Comparison of ENCODE assay signal across 9 cellular contexts in genomic region chr2:84904151-84904550, GRCh38. TPM values are rescaled to one million over a fixed set of nuclear protein-coding genes. Genes with fewer than 3 reads are reported as not detected.
DNase-seq lines count a peak whose midpoint lies in the region; ATAC-seq, FAIRE-seq and TF ChIP-seq lines count a peak whose summit lies in the region.
"Had no signal": no experiment of that assay in that cellular context is flagged by ENCODE, and none has a peak within 500 bp of the region (broad histone marks: within the 10 kb centered on the region; RNA-seq: fewer than 3 reads in every experiment).

No MANE protein-coding gene starts in this region.

- no peak overlapping the region for H4K91ac ChIP-seq in mesenchymal stem cell (ENCODE audit: low read length)

- peaks cover 31 to 38% of the 10 kb centered on the region in 2 donors for H3K36me3 Mint-ChIP-seq in activated naive CD4-positive, alpha-beta T cell treated with anti-CD3 and anti-CD28 coated beads, Interleukin-2, amount 50 U/mL, for 72 hours
- H3K36me3 Mint-ChIP-seq in type B pancreatic cell = peaks cover 25% of the 10 kb centered on the region

- 86 to 90% methylated on average over 9 of the region's 9 CpGs for WGBS in heart right ventricle, 2 donors
- 81% methylated on average over 9 of the region's 9 CpGs for WGBS in mesenchymal stem cell

- ATAC-seq in heart right ventricle = no peak
- no peak for ATAC-seq in Right ventricle myocardium superior (ENCODE audit: poor library complexity)
- no peak for ATAC-seq in activated naive CD4-positive, alpha-beta T cell treated with anti-CD3 and anti-CD28 coated beads, Interleukin-2, amount 50 U/mL, for 72 hours
- ATAC-seq in HG03045 (IDR thresholded peaks at IDR 0.05; ENCODE audit: unreplicated experiment) = no peak
- ATAC-seq in HG03354 (IDR thresholded peaks at IDR 0.05; ENCODE audit: poor library complexity, severe bottlenecking, unreplicated experiment) = no peak

- H3K4me2 ChIP-seq in mesenchymal stem cell (ENCODE audit: low read length, poor library complexity, severe bottlenecking) = no peak overlapping the region

- H3K18ac ChIP-seq in mesenchymal stem cell (ENCODE audit: low read depth in 1 of 2, low read length in 2 of 2) = peak overlapping the region; percentile 1 to 28

- no peak overlapping the region for H3K4ac ChIP-seq in mesenchymal stem cell (ENCODE audit: low read depth in 1 of 2, low read length in 2 of 2)

- H3K27ac Mint-ChIP-seq in activated naive CD4-positive, alpha-beta T cell treated with anti-CD3 and anti-CD28 coated beads, Interleukin-2, amount 50 U/mL, for 72 hours = peak overlapping the region; percentile 36 to 96
- peak overlapping the region; percentile 90 for H3K27ac Mint-ChIP-seq in type B pancreatic cell

- H3K27ac ChIP-seq in heart right ventricle (peak overlapping the region; percentile 83 to 99 (median 97)), mesenchymal stem cell (ENCODE audit: low read length, poor library complexity, severe bottlenecking) (no peak overlapping the region)

- H2AFZ ChIP-seq in mesenchymal stem cell (ENCODE audit: low read depth, low read length) = no peak overlapping the region

- no peak for FAIRE-seq in frontal cortex (lab: Jason Lieb, UNC)

- no peak overlapping the region for H3K23ac ChIP-seq in mesenchymal stem cell (ENCODE audit: low read length in 2 of 2)

- H3K4me3 Mint-ChIP-seq in type B pancreatic cell = peak overlapping the region; percentile 93

- no peak for TF ChIP-seq CTCF in heart right ventricle (IDR thresholded peaks at IDR 0.05)
- TF ChIP-seq CTCF in type B pancreatic cell (conservative IDR thresholded peaks at IDR 0.05) = no peak

- peaks cover 3% of the 10 kb centered on the region for H3K79me1 ChIP-seq in mesenchymal stem cell (replicated peaks; ENCODE audit: low read length, poor library complexity, severe bottlenecking)

- H3K36me3 ChIP-seq in heart right ventricle (peaks cover 0 to 9% (median 0%) of the 10 kb centered on the region in 9 donors), mesenchymal stem cell (ENCODE audit: control insufficient read depth in 1 of 2, insufficient read depth in 2 of 2, low read depth in 1 of 2, low read length in 2 of 2) (peaks cover 10 to 17% of the 10 kb centered on the region in 2 experiments)

- H2BK120ac ChIP-seq in mesenchymal stem cell (ENCODE audit: low read depth, low read length) = no peak overlapping the region

- H3K4me1 ChIP-seq in heart right ventricle (peaks cover 0 to 58% (median 8%) of the 10 kb centered on the region in 9 donors), mesenchymal stem cell (ENCODE audit: control insufficient read depth, insufficient read depth, low read depth, low read length) (peaks cover 2% of the 10 kb centered on the region)

- no peak overlapping the region for H2BK5ac ChIP-seq in mesenchymal stem cell (ENCODE audit: low read depth, low read length, poor library complexity, severe bottlenecking)

- H3K4me1 Mint-ChIP-seq in type B pancreatic cell (ENCODE audit: unreplicated experiment) = peaks cover 22% of the 10 kb centered on the region

- intact Hi-C loops in heart right ventricle (cut with DNase I) (loop anchor here in 1 of 10 donors (2.0 kb wide), 1 partner anchor 21 kb away; no protein-coding TSS in a partner anchor), Right ventricle myocardium superior (cut with DNase I) (no loop called here)

- H3K9me3 ChIP-seq in heart right ventricle (peaks cover 0 to 4% (median 0%) of the 10 kb centered on the region in 11 donors), mesenchymal stem cell (ENCODE audit: control insufficient read depth, low read length) (no peaks in the 10 kb centered on the region)

- no peak for DNase-seq in heart right ventricle
- DNase-seq in Right ventricle myocardium superior = no peak
- DNase-seq in activated naive CD4-positive, alpha-beta T cell treated with anti-CD3 and anti-CD28 coated beads, Interleukin-2, amount 50 U/mL, for 72 hours (ENCODE audit: low spot score in 2 of 2) = no peak
- DNase-seq in mesenchymal stem cell = no peak
- no peak for DNase-seq in type B pancreatic cell (ENCODE audit: extremely low spot score, unreplicated experiment)
- no peak for DNase-seq in frontal cortex (ENCODE audit: low spot score in 2 of 2)
- DNase-seq: activated effector memory CD4-positive, alpha-beta T cell treated with Interleukin-2 at 50 U/mL for 16 hours had no signal

- peak overlapping the region; percentile 57 for H2BK15ac ChIP-seq in mesenchymal stem cell (ENCODE audit: low read depth, poor library complexity, severe bottlenecking)

- peak overlapping the region in 7 of 10 donors; percentile 62 to 98 (median 82) for H3K4me3 ChIP-seq in heart right ventricle
- H3K4me3 ChIP-seq in mesenchymal stem cell (ENCODE audit: insufficient read depth in 1 of 2, low read depth in 1 of 2, low read length in 2 of 2) = peak overlapping the region in 1 of 2 experiments; percentile 99

- peaks cover 3 to 4% of the 10 kb centered on the region in 2 donors for H3K9me3 Mint-ChIP-seq in activated naive CD4-positive, alpha-beta T cell treated with anti-CD3 and anti-CD28 coated beads, Interleukin-2, amount 50 U/mL, for 72 hours
- peaks cover 11% of the 10 kb centered on the region for H3K9me3 Mint-ChIP-seq in type B pancreatic cell

- H3K9ac ChIP-seq in mesenchymal stem cell (ENCODE audit: low read length) = peak overlapping the region; percentile 80

- H2BK12ac ChIP-seq in mesenchymal stem cell (ENCODE audit: low read length in 2 of 2) = peak overlapping the region; percentile 1 to 80

- H2AK5ac ChIP-seq in mesenchymal stem cell (ENCODE audit: low read length, severe bottlenecking) = no peak overlapping the region

- H4K8ac ChIP-seq in mesenchymal stem cell (ENCODE audit: low read length) = no peak overlapping the region

- H3K27me3 Mint-ChIP-seq in type B pancreatic cell = peaks cover 12% of the 10 kb centered on the region

- no peak overlapping the region for H3K14ac ChIP-seq in mesenchymal stem cell (ENCODE audit: low read length in 2 of 2)

- H3K27me3 ChIP-seq in heart right ventricle = no peaks in the 10 kb centered on the region
- H3K27me3 ChIP-seq in mesenchymal stem cell (ENCODE audit: control insufficient read depth in 1 of 2, insufficient read depth in 1 of 2, low read length in 2 of 2) = no peaks in the 10 kb centered on the region

RNA-seq across cellular contexts. Expression of gene TMSB10, which starts 1.3 kb away (rescaled TPM):
- total RNA-seq in heart right ventricle (1,000 to 10,000 TPM in 2 of 10 donors, 100 to 1,000 TPM in 8; 217 to 1,060 (median 297) TPM), Right ventricle myocardium superior (417 TPM), type B pancreatic cell (ENCODE audit: low replicate concordance) (1,269 and 1,391 TPM in 2 replicates), frontal cortex (5,126 TPM)
- polyA plus RNA-seq in heart right ventricle = 1,000 to 10,000 TPM; 1,049 to 2,308 TPM
- 1,000 to 10,000 TPM; 1,249 to 2,802 TPM for total RNA-seq in activated naive CD4-positive, alpha-beta T cell treated with anti-CD3 and anti-CD28 coated beads, Interleukin-2, amount 50 U/mL, for 72 hours
- polyA plus RNA-seq in mesenchymal stem cell (2013, experiment 1 of 2) = 4,228 TPM
- polyA plus RNA-seq in mesenchymal stem cell (2013, experiment 2 of 2) = 4,226 TPM

RNA-seq across cellular contexts. Expression of gene TRABD2A, which starts 23.3 kb away (rescaled TPM):
- 1 to 10 TPM in 3 of 10 donors, under 1 TPM in 7; 0.34 to 2.0 (median 0.55) TPM for total RNA-seq in heart right ventricle
- 1 to 10 TPM in 1 of 2 donors, under 1 TPM in 1; 0.97 to 1.5 TPM for polyA plus RNA-seq in heart right ventricle
- total RNA-seq in Right ventricle myocardium superior = 0.56 TPM
- 10 to 100 TPM; 53.6 to 59.9 TPM for total RNA-seq in activated naive CD4-positive, alpha-beta T cell treated with anti-CD3 and anti-CD28 coated beads, Interleukin-2, amount 50 U/mL, for 72 hours
- polyA plus RNA-seq in mesenchymal stem cell (2013, experiment 1 of 2) = 6.6 TPM
- 6.3 TPM for polyA plus RNA-seq in mesenchymal stem cell (2013, experiment 2 of 2)
- total RNA-seq in type B pancreatic cell (ENCODE audit: low replicate concordance) = 2.1 and 3.3 TPM in 2 replicates
- 0.41 TPM for total RNA-seq in frontal cortex

Comparison
In these comparisons a context has a peak if more than half of its experiments do, and no peak if none do; other contexts are left out.
1. RNA of gene TRABD2A, which starts 23.3 kb away (total RNA-seq): 53.6 to 59.9 TPM in activated naive CD4-positive, alpha-beta T cell treated with anti-CD3 and anti-CD28 coated beads, Interleukin-2, amount 50 U/mL, for 72 hours; 2.1 to 3.3 TPM in type B pancreatic cell, 0.56 TPM in Right ventricle myocardium superior (single experiment), 0.34 to 2.0 TPM in heart right ventricle and 0.41 TPM in frontal cortex (single experiment); every median in the first group is over 10 times any median in the second.